Comparison of ENCODE assay signal across 9 cellular contexts in the genomic region with DNA sequence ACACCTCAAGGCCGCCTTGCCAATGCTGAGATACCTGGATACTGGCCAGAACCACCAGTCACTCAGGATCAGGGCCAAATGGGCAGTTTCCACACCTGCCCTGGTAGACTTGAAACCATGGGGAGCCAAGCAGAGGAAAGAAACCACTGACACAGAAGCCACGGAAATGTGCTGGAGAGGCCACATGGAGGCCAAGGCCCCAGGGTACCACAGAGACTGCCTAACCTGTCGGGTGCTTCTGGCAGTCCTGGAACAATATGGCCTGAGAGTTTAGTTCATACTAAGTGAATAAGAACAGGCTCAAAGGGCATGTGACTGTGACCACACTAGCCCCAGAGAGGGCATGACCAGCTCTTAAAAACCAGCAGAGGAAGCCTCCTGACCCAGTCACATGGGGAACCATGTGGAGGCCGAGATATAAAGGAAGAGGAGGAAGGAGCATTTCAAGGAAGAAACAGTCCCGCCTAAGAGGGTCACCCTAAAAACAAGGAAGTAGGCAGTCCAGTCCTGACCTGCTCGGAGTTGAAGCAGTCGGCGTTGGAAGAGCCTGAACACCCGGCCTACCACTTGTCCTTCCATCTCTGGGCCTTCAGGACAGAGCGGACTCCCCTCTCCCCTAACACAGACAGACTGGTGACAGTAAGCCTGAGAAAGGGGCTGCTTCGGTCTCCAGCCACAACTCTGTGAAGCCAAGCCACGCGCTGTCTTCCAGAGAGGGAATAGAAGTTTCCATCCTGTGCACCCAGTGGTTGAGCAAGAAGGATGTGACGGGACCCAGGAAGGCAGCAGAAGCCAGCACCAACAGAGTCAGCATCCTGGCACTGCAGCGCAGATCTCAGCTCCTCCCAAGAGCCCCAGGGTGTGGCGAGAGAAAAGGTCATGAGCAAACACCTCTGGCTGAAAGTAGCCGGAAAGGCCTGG. TPM values are rescaled to one million over a fixed set of nuclear protein-coding genes. Genes with fewer than 3 reads are reported as not detected.
DNase-seq lines count a peak whose midpoint lies in the region; ATAC-seq lines count a peak whose summit lies in the region.
"Had no signal": no experiment of that assay in that cellular context is flagged by ENCODE, and none has a peak within 500 bp of the region (broad histone marks: within the 10 kb centered on the region; RNA-seq: fewer than 3 reads in every experiment).

A gene with protein sequence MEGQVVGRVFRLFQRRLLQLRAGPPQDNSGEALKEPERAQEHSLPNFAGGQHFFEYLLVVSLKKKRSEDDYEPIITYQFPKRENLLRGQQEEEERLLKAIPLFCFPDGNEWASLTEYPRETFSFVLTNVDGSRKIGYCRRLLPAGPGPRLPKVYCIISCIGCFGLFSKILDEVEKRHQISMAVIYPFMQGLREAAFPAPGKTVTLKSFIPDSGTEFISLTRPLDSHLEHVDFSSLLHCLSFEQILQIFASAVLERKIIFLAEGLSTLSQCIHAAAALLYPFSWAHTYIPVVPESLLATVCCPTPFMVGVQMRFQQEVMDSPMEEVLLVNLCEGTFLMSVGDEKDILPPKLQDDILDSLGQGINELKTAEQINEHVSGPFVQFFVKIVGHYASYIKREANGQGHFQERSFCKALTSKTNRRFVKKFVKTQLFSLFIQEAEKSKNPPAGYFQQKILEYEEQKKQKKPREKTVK (minus strand): TSS at position 766 of the 921 bp plus-strand sequence. CDS start 187 bp downstream, at position 579.

- H4K91ac ChIP-seq in mesenchymal stem cell (ENCODE audit: low read length) = no peak within 1 kb of the TSS

- no peak within 1 kb of the TSS for H2BK5ac ChIP-seq in mesenchymal stem cell (ENCODE audit: low read depth, low read length, poor library complexity, severe bottlenecking)

- no peak within 1 kb of the TSS for H2AFZ ChIP-seq in mesenchymal stem cell (ENCODE audit: low read depth, low read length)

- H4K8ac ChIP-seq in mesenchymal stem cell (ENCODE audit: low read length) = no peak within 1 kb of the TSS

- WGBS in mesenchymal stem cell = 92% methylated on average over 17 of the region's 17 CpGs

- H3K4me1 Mint-ChIP-seq in activated naive CD8-positive, alpha-beta T cell (ENCODE audit: low read depth) = peaks cover 66% of the 10 kb centered on the region
- H3K4me1 Mint-ChIP-seq in stimulated activated naive B cell treated with anti-CD40 and anti-IgM and Interleukin-4, amounts not matched to agents 10 μg/mL and 1 μg/mL and 100 μg/mL, for 72 hours = peaks cover 51 to 85% of the 10 kb centered on the region in 2 donors

- no peak within 1 kb of the TSS for H3K4me2 ChIP-seq in mesenchymal stem cell (ENCODE audit: low read length, poor library complexity, severe bottlenecking)
- H3K4me2 ChIP-seq: A549 had no signal

- peaks cover 6 to 12% of the 10 kb centered on the region in 2 experiments for H3K36me3 ChIP-seq in mesenchymal stem cell (ENCODE audit: control insufficient read depth in 1 of 2, insufficient read depth in 2 of 2, low read depth in 1 of 2, low read length in 2 of 2)

- H3K4me1 ChIP-seq in mesenchymal stem cell (ENCODE audit: control insufficient read depth, insufficient read depth, low read depth, low read length) = peaks cover 13% of the 10 kb centered on the region
- H3K4me1 ChIP-seq: A549 had no signal

- peaks cover 10 to 15% of the 10 kb centered on the region in 2 experiments for H3K27me3 ChIP-seq in mesenchymal stem cell (ENCODE audit: control insufficient read depth in 1 of 2, insufficient read depth in 1 of 2, low read length in 2 of 2)

- H2BK120ac ChIP-seq in mesenchymal stem cell (ENCODE audit: low read depth, low read length) = peak within 1 kb of the TSS; percentile 22

- H3K9me3 ChIP-seq in mesenchymal stem cell (ENCODE audit: control insufficient read depth, low read length) = no peaks in the 10 kb centered on the region
- H3K9me3 ChIP-seq: A549 had no signal

- no peaks in the 10 kb centered on the region for H3K9me3 Mint-ChIP-seq in activated naive CD8-positive, alpha-beta T cell (ENCODE audit: low read depth)
- no peaks in the 10 kb centered on the region for H3K9me3 Mint-ChIP-seq in stimulated activated naive B cell treated with anti-CD40 and anti-IgM and Interleukin-4, amounts not matched to agents 10 μg/mL and 1 μg/mL and 100 μg/mL, for 72 hours

- H3K79me1 ChIP-seq in mesenchymal stem cell (replicated peaks; ENCODE audit: low read length, poor library complexity, severe bottlenecking) = no peaks in the 10 kb centered on the region

- peak within 1 kb of the TSS; percentile 18 for H2BK15ac ChIP-seq in mesenchymal stem cell (ENCODE audit: low read depth, poor library complexity, severe bottlenecking)

- peaks cover 19% of the 10 kb centered on the region for H3K36me3 Mint-ChIP-seq in activated naive CD8-positive, alpha-beta T cell
- H3K36me3 Mint-ChIP-seq in stimulated activated naive B cell treated with anti-CD40 and anti-IgM and Interleukin-4, amounts not matched to agents 10 μg/mL and 1 μg/mL and 100 μg/mL, for 72 hours = peaks cover 19 to 36% of the 10 kb centered on the region in 2 donors

- no peak within 1 kb of the TSS for H3K4ac ChIP-seq in mesenchymal stem cell (ENCODE audit: low read depth in 1 of 2, low read length in 2 of 2)

- no peak within 1 kb of the TSS for H3K27ac ChIP-seq in mesenchymal stem cell (ENCODE audit: low read length, poor library complexity, severe bottlenecking)
- H3K27ac ChIP-seq: A549 had no signal

- H2AK5ac ChIP-seq in mesenchymal stem cell (ENCODE audit: low read length, severe bottlenecking) = no peak within 1 kb of the TSS

- H3K27me3 Mint-ChIP-seq in activated naive CD8-positive, alpha-beta T cell = no peaks in the 10 kb centered on the region
- no peaks in the 10 kb centered on the region for H3K27me3 Mint-ChIP-seq in stimulated activated naive B cell treated with anti-CD40 and anti-IgM and Interleukin-4, amounts not matched to agents 10 μg/mL and 1 μg/mL and 100 μg/mL, for 72 hours

- H3K27ac Mint-ChIP-seq in activated naive CD8-positive, alpha-beta T cell = peak within 1 kb of the TSS; percentile 100
- peak within 1 kb of the TSS; percentile 44 for H3K27ac Mint-ChIP-seq in stimulated activated naive B cell treated with anti-CD40 and anti-IgM and Interleukin-4, amounts not matched to agents 10 μg/mL and 1 μg/mL and 100 μg/mL, for 72 hours

- peak within 1 kb of the TSS; percentile 100 for H3K4me3 Mint-ChIP-seq in activated naive CD8-positive, alpha-beta T cell
- peak within 1 kb of the TSS; percentile 25 to 52 for H3K4me3 Mint-ChIP-seq in stimulated activated naive B cell treated with anti-CD40 and anti-IgM and Interleukin-4, amounts not matched to agents 10 μg/mL and 1 μg/mL and 100 μg/mL, for 72 hours

- H3K18ac ChIP-seq in mesenchymal stem cell (ENCODE audit: low read depth in 1 of 2, low read length in 2 of 2) = no peak within 1 kb of the TSS

- no peak within 1 kb of the TSS for H3K23ac ChIP-seq in mesenchymal stem cell (ENCODE audit: low read length in 2 of 2)

- no peak for ATAC-seq in stimulated activated naive B cell treated with anti-CD40 and anti-IgM and Interleukin-4, amounts not matched to agents 10 μg/mL and 1 μg/mL and 100 μg/mL, for 72 hours (replicated peaks)
- no peak for ATAC-seq in GM18858 (IDR thresholded peaks at IDR 0.05; ENCODE audit: unreplicated experiment)
- no peak for ATAC-seq in GM21447 (IDR thresholded peaks at IDR 0.05; ENCODE audit: unreplicated experiment)
- ATAC-seq: A549 had no signal

- peak; percentile 51 for DNase-seq in activated T-cell treated with anti-CD3 and anti-CD28 coated beads for 1 hour (ENCODE audit: low read depth)
- no peak for DNase-seq in activated T-cell treated with anti-CD3 and anti-CD28 coated beads for 4 hours
- DNase-seq in mesenchymal stem cell = no peak
- DNase-seq in stimulated activated naive B cell treated with anti-CD40 and anti-IgM and Interleukin-4, amounts not matched to agents 10 μg/mL and 1 μg/mL and 100 μg/mL, for 72 hours = no peak
- no peak for DNase-seq in NCI-H1092 (lab: John Stamatoyannopoulos, UW)

- H3K9ac ChIP-seq in mesenchymal stem cell (ENCODE audit: low read length) = no peak within 1 kb of the TSS

- peak within 1 kb of the TSS in 1 of 2 experiments; percentile 23 for H3K4me3 ChIP-seq in mesenchymal stem cell (ENCODE audit: insufficient read depth in 1 of 2, low read depth in 1 of 2, low read length in 2 of 2)
- H3K4me3 ChIP-seq: A549 had no signal

- peak within 1 kb of the TSS in 1 of 2 experiments; percentile 72 for H3K14ac ChIP-seq in mesenchymal stem cell (ENCODE audit: low read length in 2 of 2)

- H2BK12ac ChIP-seq in mesenchymal stem cell (ENCODE audit: low read length in 2 of 2) = no peak within 1 kb of the TSS

RNA-seq across cellular contexts. Expression of the gene that starts here (rescaled TPM):
- polyA plus RNA-seq in mesenchymal stem cell (2013, experiment 1 of 2) = 0.95 TPM
- 0.85 TPM for polyA plus RNA-seq in mesenchymal stem cell (2013, experiment 2 of 2)
